19 cellular contexts compared by ENCODE assay signal in the genomic region with DNA sequence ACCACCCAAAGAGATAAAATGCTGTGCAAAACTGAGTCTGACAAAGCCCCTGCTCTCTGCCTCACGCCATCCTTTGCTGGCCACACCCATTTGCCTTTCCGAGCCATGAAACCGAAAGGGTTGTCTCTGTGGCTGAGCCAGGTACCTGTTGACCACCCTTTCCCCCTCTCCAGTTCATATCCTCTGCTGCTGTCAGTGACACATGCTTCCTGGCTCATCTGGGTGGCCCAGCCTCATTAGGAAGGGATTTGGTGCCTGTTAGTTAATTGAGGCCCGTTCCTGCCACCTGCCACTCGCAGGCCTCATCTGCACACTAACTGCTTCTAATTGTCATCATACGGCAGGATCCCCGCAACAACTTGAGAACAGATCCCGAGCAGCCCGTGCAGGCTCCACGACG.
"Had no signal": no experiment of that assay in that cellular context is flagged by ENCODE, and none has a peak within 500 bp of the region (broad histone marks: within the 10 kb centered on the region; RNA-seq: fewer than 3 reads in every experiment).

No MANE protein-coding gene starts in this region.

- H3K36me3 Mint-ChIP-seq: activated naive CD4-positive, alpha-beta T cell treated with anti-CD3 and anti-CD28 coated beads, Interleukin-2, amount 50 U/mL, for 24 hours; type B pancreatic cell had no signal

- H3K4me1 Mint-ChIP-seq: activated naive CD4-positive, alpha-beta T cell treated with anti-CD3 and anti-CD28 coated beads, Interleukin-2, amount 50 U/mL, for 24 hours; immature natural killer cell had no signal

- H3K9me3 Mint-ChIP-seq: activated naive CD4-positive, alpha-beta T cell treated with anti-CD3 and anti-CD28 coated beads, Interleukin-2, amount 50 U/mL, for 24 hours; dendritic cell treated with granulocyte-macrophage colony-stimulating factor and Interleukin-4, amounts not matched to agents 40 ng/mL and 50 ng/mL, for 4 days; immature natural killer cell; neural crest cell; type B pancreatic cell had no signal

- H3K4me3 Mint-ChIP-seq: activated naive CD4-positive, alpha-beta T cell treated with anti-CD3 and anti-CD28 coated beads, Interleukin-2, amount 50 U/mL, for 24 hours; dendritic cell treated with granulocyte-macrophage colony-stimulating factor and Interleukin-4, amounts not matched to agents 40 ng/mL and 50 ng/mL, for 4 days; immature natural killer cell; naive thymus-derived CD4-positive, alpha-beta T cell; neural crest cell; type B pancreatic cell had no signal

- ATAC-seq: body of pancreas; foreskin keratinocyte; naive thymus-derived CD4-positive, alpha-beta T cell had no signal

- DNase-seq: activated gamma-delta T cell treated with Interleukin-2 at 50 U/mL for 16 hours; activated T-cell treated with anti-CD3 and anti-CD28 coated beads, Interleukin-2, amount 50 U/mL, for 1 hour; anterior cingulate cortex; body of pancreas; caudate nucleus; effector CD4-positive, alpha-beta T cell; erythroblast; foreskin keratinocyte; immature natural killer cell; kidney glomerular epithelial cell; left ventricle myocardium inferior; naive thymus-derived CD4-positive, alpha-beta T cell; stimulated activated CD4-positive, alpha-beta T cell treated with anti-CD3 and anti-CD28 coated beads, Interleukin-4, amount 100 ng/mL, for 1 hour; stimulated activated naive CD4-positive, alpha-beta T cell had no signal

- H3K27ac Mint-ChIP-seq: activated naive CD4-positive, alpha-beta T cell treated with anti-CD3 and anti-CD28 coated beads, Interleukin-2, amount 50 U/mL, for 24 hours; dendritic cell treated with granulocyte-macrophage colony-stimulating factor and Interleukin-4, amounts not matched to agents 40 ng/mL and 50 ng/mL, for 4 days; immature natural killer cell; naive thymus-derived CD4-positive, alpha-beta T cell; progenitor cell of endocrine pancreas; type B pancreatic cell had no signal
